In the genomic region with DNA sequence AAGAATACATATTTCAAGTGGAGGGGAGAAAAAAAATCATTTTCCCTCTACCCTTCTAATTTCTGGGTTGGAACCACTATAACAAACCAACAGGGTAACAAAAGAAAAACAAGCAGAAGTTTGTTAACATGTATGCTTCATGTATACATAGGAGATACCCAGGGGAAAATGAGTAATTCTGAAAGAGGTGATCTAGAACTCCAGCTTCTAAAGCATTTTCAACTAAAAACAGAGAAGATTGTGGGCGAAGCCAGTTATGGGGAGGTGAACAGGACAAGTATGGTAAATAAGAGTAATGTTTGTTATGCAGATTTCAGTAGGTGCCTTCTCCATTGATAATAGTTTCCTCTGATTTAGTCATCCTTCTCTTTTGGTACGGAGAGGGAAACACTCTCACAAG, we compare ENCODE assay signal across 13 cellular contexts.
DNase-seq lines count a peak whose midpoint lies in the region; ATAC-seq and TF ChIP-seq lines count a peak whose summit lies in the region.
"Had no signal": no experiment of that assay in that cellular context is flagged by ENCODE, and none has a peak within 500 bp of the region (broad histone marks: within the 10 kb centered on the region; RNA-seq: fewer than 3 reads in every experiment).

No MANE protein-coding gene starts in this region.

- no peak overlapping the region for H3K4me3 Mint-ChIP-seq in activated naive CD8-positive, alpha-beta T cell

- TF ChIP-seq CTCF in GM10266 (IDR thresholded peaks at IDR 0.05; ENCODE audit: control insufficient read depth, insufficient read depth, low read depth, missing control alignments) (no peak), coronary artery (IDR thresholded peaks at IDR 0.05) (no peak)

- H3K36me3 Mint-ChIP-seq in activated naive CD8-positive, alpha-beta T cell: peaks cover 11% of the 10 kb centered on the region

- ATAC-seq in GM19025 (IDR thresholded peaks at IDR 0.05; ENCODE audit: low read depth, unreplicated experiment) (peak; percentile 61), HG02884 (IDR thresholded peaks at IDR 0.05; ENCODE audit: unreplicated experiment) (peak; percentile 86)

- DNase-seq in GM10266 (ENCODE audit: extremely low spot score) (peak; percentile 38), hepatic stellate cell (ENCODE audit: low spot score) (no peak), coronary artery (ENCODE audit: low spot score) (no peak), NCI-H510A (lab: John Stamatoyannopoulos, UW) (no peak)
- no peak for DNase-seq in stimulated activated CD4-positive, alpha-beta T cell treated with anti-CD3 and anti-CD28 coated beads, Interleukin-4, amount 100 ng/mL, for 1 hour
- DNase-seq: activated CD4-positive, CD25-positive, alpha-beta regulatory T cell treated with anti-CD3 and anti-CD28 coated beads, Interleukin-2, amount 50 U/mL, for 72 hours; BE2C; effector CD8-positive, alpha-beta T cell had no signal

- no peaks in the 10 kb centered on the region for H3K9me3 Mint-ChIP-seq in activated naive CD8-positive, alpha-beta T cell (ENCODE audit: low read depth)

- H3K4me3 ChIP-seq in coronary artery: no peak overlapping the region
- H3K4me3 ChIP-seq: suprapubic skin had no signal

- no peak overlapping the region for H3K27ac ChIP-seq in coronary artery
- H3K27ac ChIP-seq: suprapubic skin had no signal

- peak overlapping the region; percentile 46 for H3K27ac Mint-ChIP-seq in activated naive CD8-positive, alpha-beta T cell
- H3K27ac Mint-ChIP-seq: progenitor cell of endocrine pancreas had no signal

- H3K4me1 Mint-ChIP-seq in activated naive CD8-positive, alpha-beta T cell (ENCODE audit: low read depth): peaks cover 25% of the 10 kb centered on the region

- no peaks in the 10 kb centered on the region for H3K27me3 Mint-ChIP-seq in activated naive CD8-positive, alpha-beta T cell
- H3K27me3 Mint-ChIP-seq: progenitor cell of endocrine pancreas had no signal
